21 cellular contexts compared by ENCODE assay signal in genomic region chr20:46494077-46494476, GRCh38. TPM values are rescaled to one million over a fixed set of nuclear protein-coding genes. Genes with fewer than 3 reads are reported as not detected.
"Had no signal": no experiment of that assay in that cellular context is flagged by ENCODE, and none has a peak within 500 bp of the region (broad histone marks: within the 10 kb centered on the region; RNA-seq: fewer than 3 reads in every experiment).

No MANE protein-coding gene starts in this region.

- H3K27ac ChIP-seq: RWPE1, SJCRH30 had no signal

- H3K4me3 ChIP-seq: SJCRH30 had no signal

- H3K36me3 ChIP-seq: SJCRH30 had no signal

- ATAC-seq: HepG2, Panc1, PC-3, Right ventricle myocardium inferior, SK-N-SH treated with all-trans-retinoic acid at 6 μM for 48 hours had no signal

- DNase-seq: IMR-90; Karpas-422; KG1; MM.1S; NCI-H1092 treated with DMSO at 0.1 percent for 48 hours; NCI-H1436; NCI-H1930; NCI-H2227 treated with DMSO at 0.1 percent for 48 hours; NCI-H524; NCI-H526 treated with DMSO at 0.1 percent for 48 hours; NCI-H748 treated with DMSO at 0.1 percent for 48 hours; NK-92 treated with Interleukin-12 subunit alpha and Interleukin-12 subunit beta, amount 100 ng/mL, for 24 hours; PC-3; SHP77 treated with DMSO at 0.1 percent for 48 hours; SJCRH30; T-helper 1 cell had no signal

- H3K4me1 ChIP-seq: SJCRH30 had no signal

- H3K27me3 ChIP-seq: SJCRH30 had no signal

RNA-seq across cellular contexts. Expression of gene OCSTAMP, which starts 56.4 kb away (rescaled TPM):
- polyA plus RNA-seq: HepG2, IMR-90 had no signal
